Comparison of ENCODE assay signal across 26 cellular contexts in the genomic region with DNA sequence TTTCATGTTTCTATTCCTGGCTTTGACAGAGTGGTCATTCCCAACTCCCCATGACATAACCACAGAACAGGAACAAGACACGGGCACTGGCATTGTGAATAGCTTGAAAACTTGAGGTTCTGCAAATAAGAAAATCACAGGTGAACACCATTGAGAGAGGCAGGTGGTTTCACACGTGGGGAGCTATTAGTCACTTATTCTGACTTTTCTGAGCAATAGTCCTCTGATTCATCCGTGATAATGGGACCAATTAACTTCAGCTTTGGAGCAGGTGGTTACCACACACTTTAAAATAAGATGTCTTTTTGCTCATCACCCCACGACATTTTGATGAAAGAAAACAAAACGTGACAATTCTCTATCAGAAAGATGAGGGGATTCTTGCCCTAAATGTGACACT.
DNase-seq lines count a peak whose midpoint lies in the region; ATAC-seq lines count a peak whose summit lies in the region.
"Had no signal": no experiment of that assay in that cellular context is flagged by ENCODE, and none has a peak within 500 bp of the region (broad histone marks: within the 10 kb centered on the region; RNA-seq: fewer than 3 reads in every experiment).

No MANE protein-coding gene starts in this region.

- ATAC-seq in activated CD4-positive, CD25-positive, alpha-beta regulatory T cell treated with anti-CD3 and anti-CD28 coated beads, Interleukin-2, amount 50 U/mL, for 24 hours = peak; percentile 88 to 89
- ATAC-seq in T-cell (replicated peaks in 1 of 4) (no peak), GM18511 (IDR thresholded peaks at IDR 0.05; ENCODE audit: unreplicated experiment) (no peak), GM21381 (IDR thresholded peaks at IDR 0.05; ENCODE audit: unreplicated experiment) (no peak)
- ATAC-seq: gastrocnemius medialis, lower lobe of right lung had no signal

- no peak overlapping the region for H3K27ac Mint-ChIP-seq in T-cell
- H3K27ac Mint-ChIP-seq: activated naive CD4-positive, alpha-beta T cell treated with anti-CD3 and anti-CD28 coated beads, Interleukin-2, amount 10 ng/mL, durations not matched to agents 7 days and 5 days; CD8-positive, alpha-beta memory T cell; natural killer cell had no signal

- H3K4me3 Mint-ChIP-seq in T-cell = no peak overlapping the region
- H3K4me3 Mint-ChIP-seq: activated naive CD4-positive, alpha-beta T cell treated with anti-CD3 and anti-CD28 coated beads, Interleukin-2, amount 10 ng/mL, durations not matched to agents 7 days and 5 days; CD8-positive, alpha-beta memory T cell; natural killer cell had no signal

- H3K27me3 Mint-ChIP-seq in T-cell = peaks cover 8 to 15% of the 10 kb centered on the region in 2 donors

- POLR2A ChIA-PET in T-cell (lab: Charles Lee) = no interaction called here

- peak overlapping the region; percentile 11 for H3K27ac ChIP-seq in caudate nucleus (ENCODE audit: low read depth, low read length)
- H3K27ac ChIP-seq: brain microvascular endothelial cell, gastrocnemius medialis, hepatocyte, lower lobe of right lung, prostate gland, suprapubic skin, upper lobe of left lung had no signal

- H3K9me3 Mint-ChIP-seq in T-cell = no peaks in the 10 kb centered on the region
- H3K9me3 Mint-ChIP-seq: activated naive CD4-positive, alpha-beta T cell treated with anti-CD3 and anti-CD28 coated beads, Interleukin-2, amount 10 ng/mL, durations not matched to agents 7 days and 5 days; CD8-positive, alpha-beta memory T cell; natural killer cell had no signal

- no peaks in the 10 kb centered on the region for H3K4me1 Mint-ChIP-seq in T-cell
- H3K4me1 Mint-ChIP-seq: activated naive CD4-positive, alpha-beta T cell treated with anti-CD3 and anti-CD28 coated beads, Interleukin-2, amount 10 ng/mL, durations not matched to agents 7 days and 5 days; CD8-positive, alpha-beta memory T cell had no signal

- no peaks in the 10 kb centered on the region for H3K36me3 Mint-ChIP-seq in T-cell
- H3K36me3 Mint-ChIP-seq: activated naive CD4-positive, alpha-beta T cell treated with anti-CD3 and anti-CD28 coated beads, Interleukin-2, amount 10 ng/mL, durations not matched to agents 7 days and 5 days; CD8-positive, alpha-beta memory T cell; natural killer cell had no signal

- CTCF ChIA-PET in T-cell (lab: Charles Lee) = no interaction called here

- DNase-seq in activated CD4-positive, CD25-positive, alpha-beta regulatory T cell treated with anti-CD3 and anti-CD28 coated beads, Interleukin-2, amount 50 U/mL, for 72 hours = no peak
- peak; percentile 66 for DNase-seq in NCI-H1436 (lab: John Stamatoyannopoulos, UW)
- DNase-seq in NCI-H69 (lab: John Stamatoyannopoulos, UW) = peak; percentile 13
- DNase-seq in caudate nucleus (lab: John Stamatoyannopoulos, UW) = peak in 18 of 61 donors; percentile 13 to 85 (median 37)
- no peak for DNase-seq in T-cell
- DNase-seq: activated naive CD4-positive, alpha-beta T cell treated with anti-CD3 and anti-CD28 coated beads, Interleukin-2, amount 10 ng/mL, durations not matched to agents 7 days and 5 days; activated T-cell treated with anti-CD3 and anti-CD28 coated beads, Interleukin-2, amount 50 U/mL, for 1 hour; BE2C; brain microvascular endothelial cell; CD8-positive, alpha-beta memory T cell; DMS 273 treated with DMSO at 0.1 percent for 48 hours; gastrocnemius medialis; H7; lower lobe of right lung; natural killer cell; NCI-H1092; SHP77; stimulated activated CD4-positive, alpha-beta T cell treated with anti-CD3 and anti-CD28 coated beads, Interleukin-4, amount 100 ng/mL, for 4 hours; T-helper 2 cell; upper lobe of left lung had no signal

Comparison
In these comparisons a context has a peak if more than half of its experiments do, and no peak if none do; other contexts are left out.
1. ATAC-seq: peak in activated CD4-positive, CD25-positive, alpha-beta regulatory T cell treated with anti-CD3 and anti-CD28 coated beads, Interleukin-2, amount 50 U/mL, for 24 hours (2 of 2); none in T-cell (0 of 4), GM18511 (single experiment) and GM21381 (single experiment).
2. DNase-seq: peak in NCI-H1436 (single experiment) and NCI-H69 (single experiment); none in activated CD4-positive, CD25-positive, alpha-beta regulatory T cell treated with anti-CD3 and anti-CD28 coated beads, Interleukin-2, amount 50 U/mL, for 72 hours (single experiment) and T-cell (0 of 34).